Comparison of ENCODE assay signal across 15 cellular contexts in genomic region chr20:5888051-5888450, GRCh38. TPM values are rescaled to one million over a fixed set of nuclear protein-coding genes. Genes with fewer than 3 reads are reported as not detected.
DNase-seq lines count a peak whose midpoint lies in the region; ATAC-seq and TF ChIP-seq lines count a peak whose summit lies in the region.
"Had no signal": no experiment of that assay in that cellular context is flagged by ENCODE, and none has a peak within 500 bp of the region (broad histone marks: within the 10 kb centered on the region; RNA-seq: fewer than 3 reads in every experiment).

No MANE protein-coding gene starts in this region.

- POLR2A ChIA-PET in CD4-positive, alpha-beta T cell (lab: Charles Lee): no interaction called here

- no peaks in the 10 kb centered on the region for H3K9me3 Mint-ChIP-seq in CD4-positive, alpha-beta T cell
- H3K9me3 Mint-ChIP-seq: GM23338 had no signal

- no peaks in the 10 kb centered on the region for H3K36me3 ChIP-seq in psoas muscle (ENCODE audit: insufficient read depth in 1 of 2, low read depth in 1 of 2)
- H3K36me3 ChIP-seq: BLaER1, SJSA1 had no signal

- 9 to 46% (median 14%) methylated on average over 1 of the region's 1 CpG for WGBS in psoas muscle, 3 donors

- no peak for TF ChIP-seq CTCF in psoas muscle (IDR thresholded peaks at IDR 0.05)
- no peak for TF ChIP-seq CTCF in CD4-positive, alpha-beta T cell (IDR thresholded peaks at IDR 0.05)

- H3K27me3 ChIP-seq in psoas muscle (ENCODE audit: insufficient read depth in 3 of 3, low read length in 2 of 3): no peaks in the 10 kb centered on the region
- no peaks in the 10 kb centered on the region for H3K27me3 ChIP-seq in CD4-positive, alpha-beta T cell (ENCODE audit: control insufficient read depth, insufficient read depth, low read length)
- H3K27me3 ChIP-seq: BLaER1 had no signal

- peak in 2 of 4 donors; percentile 20 to 49 for ATAC-seq in psoas muscle
- no peak for ATAC-seq in HG03342 (IDR thresholded peaks at IDR 0.05; ENCODE audit: unreplicated experiment)
- no peak for ATAC-seq in CD4-positive, alpha-beta T cell (ENCODE audit: poor library complexity)
- ATAC-seq: GM23338 had no signal

- CTCF ChIA-PET in CD4-positive, alpha-beta T cell (lab: Charles Lee): no interaction called here

- no peaks in the 10 kb centered on the region for H3K9me3 ChIP-seq in psoas muscle
- H3K9me3 ChIP-seq in CD4-positive, alpha-beta T cell (ENCODE audit: control insufficient read depth, low read length): no peaks in the 10 kb centered on the region
- H3K9me3 ChIP-seq: BLaER1, SJSA1 had no signal

- no peaks in the 10 kb centered on the region for H3K27me3 Mint-ChIP-seq in CD4-positive, alpha-beta T cell

- H3K4me3 Mint-ChIP-seq in CD4-positive, alpha-beta T cell: no peak overlapping the region
- H3K4me3 Mint-ChIP-seq: GM23338 had no signal

- DNase-seq in Daoy (ENCODE audit: low read depth) (peak; percentile 23), MV-4-11 (lab: John Stamatoyannopoulos, UW) (peak; percentile 63), dermis blood vessel endothelial cell (peak; percentile 7), psoas muscle (no peak)
- no peak for DNase-seq in CD4-positive, alpha-beta T cell
- no peak for DNase-seq in stimulated activated CD4-positive, alpha-beta T cell treated with anti-CD3 and anti-CD28 coated beads, Interleukin-4, amount 100 ng/mL, for 4 hours
- DNase-seq: NCI-H1436 treated with DMSO at 0.1 percent for 48 hours, NCI-H2081, NCI-H226, NCI-H526 had no signal

- intact Hi-C loops in psoas muscle (cut with DNase I): no loop called here
- intact Hi-C loops in CD4-positive, alpha-beta T cell (cut with DNase I, micrococcal nuclease): no loop called here

- no peak overlapping the region for H3K27ac Mint-ChIP-seq in CD4-positive, alpha-beta T cell
- H3K27ac Mint-ChIP-seq: GM23338 had no signal

- H3K27ac ChIP-seq in psoas muscle: peak overlapping the region; percentile 92
- no peak overlapping the region for H3K27ac ChIP-seq in CD4-positive, alpha-beta T cell (ENCODE audit: low read depth, low read length)
- H3K27ac ChIP-seq: BLaER1, KMS-11, SJSA1 had no signal

- no peaks in the 10 kb centered on the region for H3K36me3 Mint-ChIP-seq in CD4-positive, alpha-beta T cell (ENCODE audit: low read depth)

- H3K4me3 ChIP-seq in psoas muscle: no peak overlapping the region
- H3K4me3 ChIP-seq: BLaER1, GM23338, SJSA1 had no signal

- no peaks in the 10 kb centered on the region for H3K4me1 Mint-ChIP-seq in CD4-positive, alpha-beta T cell (ENCODE audit: low read depth)

- peaks cover 30% of the 10 kb centered on the region for H3K4me1 ChIP-seq in psoas muscle
- H3K4me1 ChIP-seq: BLaER1, SJSA1 had no signal

RNA-seq across cellular contexts. Expression of gene CHGB, which starts 23.3 kb away (rescaled TPM):
- total RNA-seq in Daoy (2014; rRNA removed; shearing (Covaris generic)): 0.42 and 1.5 TPM in 2 replicates
- total RNA-seq in dermis blood vessel endothelial cell (0.14 TPM in 1 of 2 replicates, not detected in the other), psoas muscle (1 to 10 TPM in 1 of 4 donors, under 1 TPM in 3; 0.30 to 3.4 (median 0.64) TPM)
- 10 to 100 TPM in 1 of 3 donors, under 1 TPM in 2; 0.08 to 91.8 (median 0.11) TPM for polyA plus RNA-seq in psoas muscle
- under 1 TPM in 1 of 2 experiments, not detected in 1; 0.34 TPM for total RNA-seq in CD4-positive, alpha-beta T cell
- total RNA-seq: SJSA1 had no signal

Comparison
In these comparisons a context has a peak if more than half of its experiments do, and no peak if none do; other contexts are left out.
1. DNase-seq: peak in Daoy (single experiment), MV-4-11 (single experiment) and dermis blood vessel endothelial cell (single experiment); none in psoas muscle (0 of 2), CD4-positive, alpha-beta T cell (0 of 10) and stimulated activated CD4-positive, alpha-beta T cell treated with anti-CD3 and anti-CD28 coated beads, Interleukin-4, amount 100 ng/mL, for 4 hours (0 of 2).